ENCODE assay signal across 8 cellular contexts in the genomic region with DNA sequence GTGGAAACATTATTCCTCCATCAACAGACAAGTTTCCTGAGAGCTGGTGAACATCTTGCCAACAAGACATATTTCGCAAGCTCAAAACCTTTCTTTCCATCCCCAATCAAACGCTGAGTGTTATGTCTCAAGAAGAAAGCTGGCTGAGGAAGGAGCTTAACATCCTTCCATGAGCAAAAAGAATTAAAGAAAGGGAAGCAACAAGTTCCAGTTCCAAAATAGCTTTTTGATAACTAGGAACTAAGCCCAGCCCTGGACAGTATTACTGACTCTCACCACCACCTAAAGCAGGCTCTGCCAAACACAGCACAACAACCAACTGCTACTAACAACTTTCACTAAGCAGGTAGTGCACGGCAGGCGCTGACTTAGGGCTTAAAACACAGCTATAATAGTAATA. TPM values are rescaled to one million over a fixed set of nuclear protein-coding genes. Genes with fewer than 3 reads are reported as not detected.
DNase-seq lines count a peak whose midpoint lies in the region; ATAC-seq and TF ChIP-seq lines count a peak whose summit lies in the region.

No MANE protein-coding gene starts in this region.

- H3K36me3 ChIP-seq in hepatocyte (replicated peaks; ENCODE audit: insufficient read depth, low read depth) = no peaks in the 10 kb centered on the region

- 67% methylated on average over 4 of the region's 4 CpGs for WGBS in hepatocyte (ENCODE audit: low lambda C conversion rate, missing lambda C conversion rate)

- peaks cover 90% of the 10 kb centered on the region for H3K79me2 ChIP-seq in hepatocyte

- H3K4me1 Mint-ChIP-seq in activated T-helper 2 cell treated with anti-CD3 and anti-CD28 coated beads, Interferon-gamma antibody, Interleukin-2, Interleukin-4, amounts not matched to agents 10 μg/mL and 5 μg/mL and 100 μg/mL, durations not matched to agents 14 hours and 24 hours and 36 hours (ENCODE audit: low read depth) = peaks cover 73% of the 10 kb centered on the region
- H3K4me1 Mint-ChIP-seq in stimulated activated effector memory CD8-positive, alpha-beta T cell treated with anti-CD3 and anti-CD28 coated beads, Interleukin-12 subunit alpha, Interleukin-12 subunit beta, amount 100 ng/mL, for 72 hours = peaks cover 80% of the 10 kb centered on the region

- no peak for ATAC-seq in stimulated activated effector memory CD8-positive, alpha-beta T cell treated with anti-CD3 and anti-CD28 coated beads, Interleukin-12 subunit alpha, Interleukin-12 subunit beta, amount 100 ng/mL, for 72 hours
- ATAC-seq in GM21367 (IDR thresholded peaks at IDR 0.05; ENCODE audit: unreplicated experiment) = no peak
- no peak for ATAC-seq in HG03097 (IDR thresholded peaks at IDR 0.05; ENCODE audit: low FRiP score, unreplicated experiment)
- no peak for ATAC-seq in HG02642 (IDR thresholded peaks at IDR 0.05; ENCODE audit: poor library complexity, unreplicated experiment)
- no peak for ATAC-seq in HG03135 (IDR thresholded peaks at IDR 0.05; ENCODE audit: unreplicated experiment)

- no peaks in the 10 kb centered on the region for H3K9me2 ChIP-seq in hepatocyte (replicated peaks; ENCODE audit: insufficient read depth)

- peaks cover 41% of the 10 kb centered on the region for H4K20me1 ChIP-seq in hepatocyte (ENCODE audit: insufficient read depth, poor library complexity, severe bottlenecking)

- H3K27me3 ChIP-seq in hepatocyte = no peaks in the 10 kb centered on the region

- peak; percentile 49 for DNase-seq in HCEC 1CT
- DNase-seq in activated T-helper 2 cell treated with anti-CD3 and anti-CD28 coated beads, Interferon-gamma antibody, Interleukin-2, Interleukin-4, amounts not matched to agents 10 μg/mL and 5 μg/mL and 100 μg/mL, durations not matched to agents 14 hours and 24 hours and 36 hours (ENCODE audit: low spot score) = no peak
- DNase-seq in hepatocyte (ENCODE audit: low spot score) = peak; percentile 33
- no peak for DNase-seq in stimulated activated effector memory CD8-positive, alpha-beta T cell treated with anti-CD3 and anti-CD28 coated beads, Interleukin-12 subunit alpha, Interleukin-12 subunit beta, amount 100 ng/mL, for 72 hours (ENCODE audit: low spot score in 2 of 2)

- no peak overlapping the region for H3K4me2 ChIP-seq in hepatocyte

- H3K9me3 ChIP-seq in hepatocyte (ENCODE audit: low read depth) = no peaks in the 10 kb centered on the region

- no peak overlapping the region for H3K4me3 Mint-ChIP-seq in activated T-helper 2 cell treated with anti-CD3 and anti-CD28 coated beads, Interferon-gamma antibody, Interleukin-2, Interleukin-4, amounts not matched to agents 10 μg/mL and 5 μg/mL and 100 μg/mL, durations not matched to agents 14 hours and 24 hours and 36 hours (ENCODE audit: low read depth)
- no peak overlapping the region for H3K4me3 Mint-ChIP-seq in stimulated activated effector memory CD8-positive, alpha-beta T cell treated with anti-CD3 and anti-CD28 coated beads, Interleukin-12 subunit alpha, Interleukin-12 subunit beta, amount 100 ng/mL, for 72 hours

- peak overlapping the region; percentile 65 for H3K27ac ChIP-seq in hepatocyte

- H3K27me3 Mint-ChIP-seq in activated T-helper 2 cell treated with anti-CD3 and anti-CD28 coated beads, Interferon-gamma antibody, Interleukin-2, Interleukin-4, amounts not matched to agents 10 μg/mL and 5 μg/mL and 100 μg/mL, durations not matched to agents 14 hours and 24 hours and 36 hours (ENCODE audit: low read depth) = no peaks in the 10 kb centered on the region

- H3K4me1 ChIP-seq in hepatocyte (ENCODE audit: insufficient read depth) = peaks cover 76% of the 10 kb centered on the region

- intact Hi-C loops in activated T-helper 2 cell treated with anti-CD3 and anti-CD28 coated beads, Interferon-gamma antibody, Interleukin-2, Interleukin-4, amounts not matched to agents 10 μg/mL and 5 μg/mL and 100 μg/mL, durations not matched to agents 14 hours and 24 hours and 36 hours (cut with micrococcal nuclease) = loop anchor here (5.0 kb wide), 1 partner anchor 42 kb away; no protein-coding TSS in a partner anchor

- H2AFZ ChIP-seq in hepatocyte = no peak overlapping the region

- no peak overlapping the region for H3K4me3 ChIP-seq in hepatocyte

- peak overlapping the region; percentile 75 for H3K27ac Mint-ChIP-seq in activated T-helper 2 cell treated with anti-CD3 and anti-CD28 coated beads, Interferon-gamma antibody, Interleukin-2, Interleukin-4, amounts not matched to agents 10 μg/mL and 5 μg/mL and 100 μg/mL, durations not matched to agents 14 hours and 24 hours and 36 hours
- H3K27ac Mint-ChIP-seq in stimulated activated effector memory CD8-positive, alpha-beta T cell treated with anti-CD3 and anti-CD28 coated beads, Interleukin-12 subunit alpha, Interleukin-12 subunit beta, amount 100 ng/mL, for 72 hours = peak overlapping the region; percentile 89

- H3K9me3 Mint-ChIP-seq in activated T-helper 2 cell treated with anti-CD3 and anti-CD28 coated beads, Interferon-gamma antibody, Interleukin-2, Interleukin-4, amounts not matched to agents 10 μg/mL and 5 μg/mL and 100 μg/mL, durations not matched to agents 14 hours and 24 hours and 36 hours = no peaks in the 10 kb centered on the region
- no peaks in the 10 kb centered on the region for H3K9me3 Mint-ChIP-seq in stimulated activated effector memory CD8-positive, alpha-beta T cell treated with anti-CD3 and anti-CD28 coated beads, Interleukin-12 subunit alpha, Interleukin-12 subunit beta, amount 100 ng/mL, for 72 hours

- peaks cover 42% of the 10 kb centered on the region for H3K36me3 Mint-ChIP-seq in activated T-helper 2 cell treated with anti-CD3 and anti-CD28 coated beads, Interferon-gamma antibody, Interleukin-2, Interleukin-4, amounts not matched to agents 10 μg/mL and 5 μg/mL and 100 μg/mL, durations not matched to agents 14 hours and 24 hours and 36 hours (ENCODE audit: low read depth)
- peaks cover 45% of the 10 kb centered on the region for H3K36me3 Mint-ChIP-seq in stimulated activated effector memory CD8-positive, alpha-beta T cell treated with anti-CD3 and anti-CD28 coated beads, Interleukin-12 subunit alpha, Interleukin-12 subunit beta, amount 100 ng/mL, for 72 hours

- no peak for TF ChIP-seq CTCF in hepatocyte (IDR thresholded peaks at IDR 0.05; ENCODE audit: poor library complexity)

RNA-seq across cellular contexts. Expression of a gene that starts 50.2 kb away (rescaled TPM):
- 329 and 336 TPM in 2 replicates for total RNA-seq in activated T-helper 2 cell treated with anti-CD3 and anti-CD28 coated beads, Interferon-gamma antibody, Interleukin-2, Interleukin-4, amounts not matched to agents 10 μg/mL and 5 μg/mL and 100 μg/mL, durations not matched to agents 14 hours and 24 hours and 36 hours
- total RNA-seq in hepatocyte = 139 and 165 TPM in 2 replicates
- 260 and 261 TPM in 2 replicates for polyA plus RNA-seq in hepatocyte

Comparison
In these comparisons a context has a peak if more than half of its experiments do, and no peak if none do; other contexts are left out.
1. DNase-seq: peak in HCEC 1CT (single experiment) and hepatocyte (single experiment); none in activated T-helper 2 cell treated with anti-CD3 and anti-CD28 coated beads, Interferon-gamma antibody, Interleukin-2, Interleukin-4, amounts not matched to agents 10 μg/mL and 5 μg/mL and 100 μg/mL, durations not matched to agents 14 hours and 24 hours and 36 hours (single experiment) and stimulated activated effector memory CD8-positive, alpha-beta T cell treated with anti-CD3 and anti-CD28 coated beads, Interleukin-12 subunit alpha, Interleukin-12 subunit beta, amount 100 ng/mL, for 72 hours (0 of 2).